ENCODE assay signal across 1 cellular context in the genomic region with DNA sequence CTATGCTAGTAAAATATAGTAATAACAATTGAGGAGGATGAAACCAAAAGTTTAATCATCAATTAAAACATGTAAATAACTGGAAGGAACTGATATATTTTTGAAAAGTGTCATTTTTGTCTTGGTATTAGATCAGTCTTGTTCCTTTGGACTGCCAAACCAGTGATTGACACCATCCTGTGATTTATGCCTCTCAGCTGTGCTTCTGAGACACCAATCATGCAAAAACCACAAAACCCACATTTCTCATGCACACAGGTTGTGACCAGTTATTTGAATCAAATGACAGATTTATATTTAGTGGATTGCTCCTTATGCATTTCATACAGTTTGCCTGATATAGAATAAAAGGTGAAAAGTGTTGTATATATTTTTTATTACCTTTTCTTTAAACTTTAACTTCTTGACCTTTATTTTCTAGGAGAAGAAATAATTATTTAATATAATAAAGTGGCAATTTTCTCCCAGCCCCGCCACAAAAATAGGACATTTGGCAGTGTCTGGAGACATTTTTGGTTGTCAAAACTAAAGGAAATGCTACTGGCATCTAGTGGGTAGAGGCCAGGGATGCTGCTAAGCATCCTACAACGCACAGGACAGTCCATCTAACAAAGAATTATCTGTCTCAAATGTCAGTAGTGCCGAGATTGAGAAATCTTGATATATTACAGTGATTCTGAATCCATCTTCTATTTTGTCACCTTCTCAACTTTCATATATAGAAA.
TF ChIP-seq lines count a peak whose summit lies in the region.

No MANE protein-coding gene starts in this region.

TF ChIP-seq in IMR-90, 13 proteins besides CTCF, POLR2A, EP300 and RAD21 (continued from another document):
- TF ChIP-seq USF2 (IDR thresholded peaks at IDR 0.05; ENCODE audit: low read depth, low read length) = no peak
- TF ChIP-seq SMC3 (IDR thresholded peaks at IDR 0.05; ENCODE audit: low read depth, low read length) = no peak
- no peak for TF ChIP-seq RCOR1 (IDR thresholded peaks at IDR 0.05; ENCODE audit: insufficient replicate concordance, low read length)
- TF ChIP-seq NFE2L2 (IDR thresholded peaks at IDR 0.05; ENCODE audit: low read depth, low read length) = no peak
- no peak for TF ChIP-seq MAZ (IDR thresholded peaks at IDR 0.05; ENCODE audit: borderline replicate concordance, low read depth, low read length)
